ENCODE assay signal across 1 cellular context in the genomic region with DNA sequence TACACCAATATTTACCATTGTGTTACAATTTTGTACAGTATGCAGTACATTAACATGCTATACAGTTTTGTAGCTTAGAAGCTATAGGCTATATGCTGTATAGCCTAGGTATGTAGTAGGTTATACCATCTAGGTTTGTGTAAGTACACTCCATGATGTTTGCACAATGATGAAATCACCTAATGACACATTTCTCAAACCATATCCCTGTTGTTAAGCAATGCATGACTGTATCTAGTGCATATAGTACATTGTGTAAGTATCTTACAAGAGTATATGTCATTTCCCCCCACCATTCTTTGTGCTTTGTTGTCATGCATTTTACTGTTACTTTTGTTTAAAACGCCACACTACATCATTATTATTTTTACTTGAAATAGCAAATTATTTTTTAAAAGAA.
TF ChIP-seq lines count a peak whose summit lies in the region.

No MANE protein-coding gene starts in this region.

TF ChIP-seq in HEK293, 187 proteins besides CTCF, POLR2A, EP300 and RAD21 (continued from another document and continues in another):
- TF ChIP-seq, protein P1, sequence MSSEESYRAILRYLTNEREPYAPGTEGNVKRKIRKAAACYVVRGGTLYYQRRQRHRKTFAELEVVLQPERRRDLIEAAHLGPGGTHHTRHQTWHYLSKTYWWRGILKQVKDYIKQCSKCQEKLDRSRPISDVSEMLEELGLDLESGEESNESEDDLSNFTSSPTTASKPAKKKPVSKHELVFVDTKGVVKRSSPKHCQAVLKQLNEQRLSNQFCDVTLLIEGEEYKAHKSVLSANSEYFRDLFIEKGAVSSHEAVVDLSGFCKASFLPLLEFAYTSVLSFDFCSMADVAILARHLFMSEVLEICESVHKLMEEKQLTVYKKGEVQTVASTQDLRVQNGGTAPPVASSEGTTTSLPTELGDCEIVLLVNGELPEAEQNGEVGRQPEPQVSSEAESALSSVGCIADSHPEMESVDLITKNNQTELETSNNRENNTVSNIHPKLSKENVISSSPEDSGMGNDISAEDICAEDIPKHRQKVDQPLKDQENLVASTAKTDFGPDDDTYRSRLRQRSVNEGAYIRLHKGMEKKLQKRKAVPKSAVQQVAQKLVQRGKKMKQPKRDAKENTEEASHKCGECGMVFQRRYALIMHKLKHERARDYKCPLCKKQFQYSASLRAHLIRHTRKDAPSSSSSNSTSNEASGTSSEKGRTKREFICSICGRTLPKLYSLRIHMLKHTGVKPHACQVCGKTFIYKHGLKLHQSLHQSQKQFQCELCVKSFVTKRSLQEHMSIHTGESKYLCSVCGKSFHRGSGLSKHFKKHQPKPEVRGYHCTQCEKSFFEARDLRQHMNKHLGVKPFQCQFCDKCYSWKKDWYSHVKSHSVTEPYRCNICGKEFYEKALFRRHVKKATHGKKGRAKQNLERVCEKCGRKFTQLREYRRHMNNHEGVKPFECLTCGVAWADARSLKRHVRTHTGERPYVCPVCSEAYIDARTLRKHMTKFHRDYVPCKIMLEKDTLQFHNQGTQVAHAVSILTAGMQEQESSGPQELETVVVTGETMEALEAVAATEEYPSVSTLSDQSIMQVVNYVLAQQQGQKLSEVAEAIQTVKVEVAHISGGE (tag by site-specific recombination; conservative IDR thresholded peaks at IDR 0.05; ENCODE audit: low read depth): no peak
- TF ChIP-seq, protein P2, sequence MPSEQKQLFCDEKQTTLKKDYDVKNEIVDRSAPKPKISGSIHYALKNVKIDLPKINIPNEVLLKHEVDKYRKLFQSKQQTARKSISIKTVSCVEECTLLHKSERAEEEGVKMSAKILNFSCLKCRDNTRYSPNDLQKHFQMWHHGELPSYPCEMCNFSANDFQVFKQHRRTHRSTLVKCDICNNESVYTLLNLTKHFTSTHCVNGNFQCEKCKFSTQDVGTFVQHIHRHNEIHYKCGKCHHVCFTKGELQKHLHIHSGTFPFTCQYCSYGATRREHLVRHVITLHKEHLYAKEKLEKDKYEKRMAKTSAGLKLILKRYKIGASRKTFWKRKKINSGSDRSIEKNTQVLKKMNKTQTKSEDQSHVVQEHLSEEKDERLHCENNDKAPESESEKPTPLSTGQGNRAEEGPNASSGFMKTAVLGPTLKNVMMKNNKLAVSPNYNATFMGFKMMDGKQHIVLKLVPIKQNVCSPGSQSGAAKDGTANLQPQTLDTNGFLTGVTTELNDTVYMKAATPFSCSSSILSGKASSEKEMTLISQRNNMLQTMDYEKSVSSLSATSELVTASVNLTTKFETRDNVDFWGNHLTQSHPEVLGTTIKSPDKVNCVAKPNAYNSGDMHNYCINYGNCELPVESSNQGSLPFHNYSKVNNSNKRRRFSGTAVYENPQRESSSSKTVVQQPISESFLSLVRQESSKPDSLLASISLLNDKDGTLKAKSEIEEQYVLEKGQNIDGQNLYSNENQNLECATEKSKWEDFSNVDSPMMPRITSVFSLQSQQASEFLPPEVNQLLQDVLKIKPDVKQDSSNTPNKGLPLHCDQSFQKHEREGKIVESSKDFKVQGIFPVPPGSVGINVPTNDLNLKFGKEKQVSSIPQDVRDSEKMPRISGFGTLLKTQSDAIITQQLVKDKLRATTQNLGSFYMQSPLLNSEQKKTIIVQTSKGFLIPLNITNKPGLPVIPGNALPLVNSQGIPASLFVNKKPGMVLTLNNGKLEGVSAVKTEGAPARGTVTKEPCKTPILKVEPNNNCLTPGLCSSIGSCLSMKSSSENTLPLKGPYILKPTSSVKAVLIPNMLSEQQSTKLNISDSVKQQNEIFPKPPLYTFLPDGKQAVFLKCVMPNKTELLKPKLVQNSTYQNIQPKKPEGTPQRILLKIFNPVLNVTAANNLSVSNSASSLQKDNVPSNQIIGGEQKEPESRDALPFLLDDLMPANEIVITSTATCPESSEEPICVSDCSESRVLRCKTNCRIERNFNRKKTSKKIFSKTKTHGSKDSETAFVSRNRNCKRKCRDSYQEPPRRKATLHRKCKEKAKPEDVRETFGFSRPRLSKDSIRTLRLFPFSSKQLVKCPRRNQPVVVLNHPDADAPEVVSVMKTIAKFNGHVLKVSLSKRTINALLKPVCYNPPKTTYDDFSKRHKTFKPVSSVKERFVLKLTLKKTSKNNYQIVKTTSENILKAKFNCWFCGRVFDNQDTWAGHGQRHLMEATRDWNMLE (tag by site-specific recombination; conservative IDR thresholded peaks at IDR 0.05; ENCODE audit: low read depth): no peak
- TF ChIP-seq, protein P3, sequence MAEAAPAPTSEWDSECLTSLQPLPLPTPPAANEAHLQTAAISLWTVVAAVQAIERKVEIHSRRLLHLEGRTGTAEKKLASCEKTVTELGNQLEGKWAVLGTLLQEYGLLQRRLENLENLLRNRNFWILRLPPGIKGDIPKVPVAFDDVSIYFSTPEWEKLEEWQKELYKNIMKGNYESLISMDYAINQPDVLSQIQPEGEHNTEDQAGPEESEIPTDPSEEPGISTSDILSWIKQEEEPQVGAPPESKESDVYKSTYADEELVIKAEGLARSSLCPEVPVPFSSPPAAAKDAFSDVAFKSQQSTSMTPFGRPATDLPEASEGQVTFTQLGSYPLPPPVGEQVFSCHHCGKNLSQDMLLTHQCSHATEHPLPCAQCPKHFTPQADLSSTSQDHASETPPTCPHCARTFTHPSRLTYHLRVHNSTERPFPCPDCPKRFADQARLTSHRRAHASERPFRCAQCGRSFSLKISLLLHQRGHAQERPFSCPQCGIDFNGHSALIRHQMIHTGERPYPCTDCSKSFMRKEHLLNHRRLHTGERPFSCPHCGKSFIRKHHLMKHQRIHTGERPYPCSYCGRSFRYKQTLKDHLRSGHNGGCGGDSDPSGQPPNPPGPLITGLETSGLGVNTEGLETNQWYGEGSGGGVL (tag by site-specific recombination; IDR thresholded peaks at IDR 0.05): 0 out of 2 replicates have a peak, but pooled peaks have one; percentile 23
- TF ChIP-seq ZNF621 (tag by site-specific recombination; IDR thresholded peaks at IDR 0.05) (no peak), ZNF248 (tag by site-specific recombination; IDR thresholded peaks at IDR 0.05) (0 out of 2 replicates have a peak, but pooled peaks have one; percentile 55), ZNF274 (IDR thresholded peaks at IDR 0.05; ENCODE audit: low read length) (no peak), ZNF274 (tag by site-specific recombination; IDR thresholded peaks at IDR 0.05; ENCODE audit: borderline replicate concordance) (no peak), ZNF555 (tag by site-specific recombination; conservative IDR thresholded peaks at IDR 0.05) (no peak), ZNF169 (tag by site-specific recombination; IDR thresholded peaks at IDR 0.05) (no peak), ZNF658 (tag by site-specific recombination; IDR thresholded peaks at IDR 0.05) (no peak), ZSCAN23 (tag by site-specific recombination; IDR thresholded peaks at IDR 0.05) (no peak), GFI1B (tag by site-specific recombination; IDR thresholded peaks at IDR 0.05) (no peak), ZNF121 (tag by site-specific recombination; IDR thresholded peaks at IDR 0.05) (no peak), ZNF596 (tag by site-specific recombination; IDR thresholded peaks at IDR 0.05) (no peak), ZNF623 (tag by site-specific recombination; IDR thresholded peaks at IDR 0.05) (no peak), ZNF473 (tag by site-specific recombination; IDR thresholded peaks at IDR 0.05) (no peak), ZNF791 (tag by site-specific recombination; IDR thresholded peaks at IDR 0.05) (no peak), ZSCAN16 (tag by site-specific recombination; IDR thresholded peaks at IDR 0.05) (no peak)
- TF ChIP-seq, protein P4, sequence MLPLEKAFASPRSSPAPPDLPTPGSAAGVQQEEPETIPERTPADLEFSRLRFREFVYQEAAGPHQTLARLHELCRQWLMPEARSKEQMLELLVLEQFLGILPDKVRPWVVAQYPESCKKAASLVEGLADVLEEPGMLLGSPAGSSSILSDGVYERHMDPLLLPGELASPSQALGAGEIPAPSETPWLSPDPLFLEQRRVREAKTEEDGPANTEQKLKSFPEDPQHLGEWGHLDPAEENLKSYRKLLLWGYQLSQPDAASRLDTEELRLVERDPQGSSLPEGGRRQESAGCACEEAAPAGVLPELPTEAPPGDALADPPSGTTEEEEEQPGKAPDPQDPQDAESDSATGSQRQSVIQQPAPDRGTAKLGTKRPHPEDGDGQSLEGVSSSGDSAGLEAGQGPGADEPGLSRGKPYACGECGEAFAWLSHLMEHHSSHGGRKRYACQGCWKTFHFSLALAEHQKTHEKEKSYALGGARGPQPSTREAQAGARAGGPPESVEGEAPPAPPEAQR (tag by site-specific recombination; IDR thresholded peaks at IDR 0.05): no peak
- TF ChIP-seq, protein P5, sequence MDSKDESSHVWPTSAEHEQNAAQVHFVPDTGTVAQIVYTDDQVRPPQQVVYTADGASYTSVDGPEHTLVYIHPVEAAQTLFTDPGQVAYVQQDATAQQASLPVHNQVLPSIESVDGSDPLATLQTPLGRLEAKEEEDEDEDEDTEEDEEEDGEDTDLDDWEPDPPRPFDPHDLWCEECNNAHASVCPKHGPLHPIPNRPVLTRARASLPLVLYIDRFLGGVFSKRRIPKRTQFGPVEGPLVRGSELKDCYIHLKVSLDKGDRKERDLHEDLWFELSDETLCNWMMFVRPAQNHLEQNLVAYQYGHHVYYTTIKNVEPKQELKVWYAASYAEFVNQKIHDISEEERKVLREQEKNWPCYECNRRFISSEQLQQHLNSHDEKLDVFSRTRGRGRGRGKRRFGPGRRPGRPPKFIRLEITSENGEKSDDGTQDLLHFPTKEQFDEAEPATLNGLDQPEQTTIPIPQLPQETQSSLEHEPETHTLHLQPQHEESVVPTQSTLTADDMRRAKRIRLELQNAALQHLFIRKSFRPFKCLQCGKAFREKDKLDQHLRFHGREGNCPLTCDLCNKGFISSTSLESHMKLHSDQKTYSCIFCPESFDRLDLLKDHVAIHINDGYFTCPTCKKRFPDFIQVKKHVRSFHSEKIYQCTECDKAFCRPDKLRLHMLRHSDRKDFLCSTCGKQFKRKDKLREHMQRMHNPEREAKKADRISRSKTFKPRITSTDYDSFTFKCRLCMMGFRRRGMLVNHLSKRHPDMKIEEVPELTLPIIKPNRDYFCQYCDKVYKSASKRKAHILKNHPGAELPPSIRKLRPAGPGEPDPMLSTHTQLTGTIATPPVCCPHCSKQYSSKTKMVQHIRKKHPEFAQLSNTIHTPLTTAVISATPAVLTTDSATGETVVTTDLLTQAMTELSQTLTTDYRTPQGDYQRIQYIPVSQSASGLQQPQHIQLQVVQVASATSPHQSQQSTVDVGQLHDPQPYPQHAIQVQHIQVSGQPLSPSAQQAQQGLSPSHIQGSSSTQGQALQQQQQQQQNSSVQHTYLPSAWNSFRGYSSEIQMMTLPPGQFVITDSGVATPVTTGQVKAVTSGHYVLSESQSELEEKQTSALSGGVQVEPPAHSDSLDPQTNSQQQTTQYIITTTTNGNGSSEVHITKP (tag by site-specific recombination; IDR thresholded peaks at IDR 0.05): peak; percentile 70
- TF ChIP-seq, protein P6, sequence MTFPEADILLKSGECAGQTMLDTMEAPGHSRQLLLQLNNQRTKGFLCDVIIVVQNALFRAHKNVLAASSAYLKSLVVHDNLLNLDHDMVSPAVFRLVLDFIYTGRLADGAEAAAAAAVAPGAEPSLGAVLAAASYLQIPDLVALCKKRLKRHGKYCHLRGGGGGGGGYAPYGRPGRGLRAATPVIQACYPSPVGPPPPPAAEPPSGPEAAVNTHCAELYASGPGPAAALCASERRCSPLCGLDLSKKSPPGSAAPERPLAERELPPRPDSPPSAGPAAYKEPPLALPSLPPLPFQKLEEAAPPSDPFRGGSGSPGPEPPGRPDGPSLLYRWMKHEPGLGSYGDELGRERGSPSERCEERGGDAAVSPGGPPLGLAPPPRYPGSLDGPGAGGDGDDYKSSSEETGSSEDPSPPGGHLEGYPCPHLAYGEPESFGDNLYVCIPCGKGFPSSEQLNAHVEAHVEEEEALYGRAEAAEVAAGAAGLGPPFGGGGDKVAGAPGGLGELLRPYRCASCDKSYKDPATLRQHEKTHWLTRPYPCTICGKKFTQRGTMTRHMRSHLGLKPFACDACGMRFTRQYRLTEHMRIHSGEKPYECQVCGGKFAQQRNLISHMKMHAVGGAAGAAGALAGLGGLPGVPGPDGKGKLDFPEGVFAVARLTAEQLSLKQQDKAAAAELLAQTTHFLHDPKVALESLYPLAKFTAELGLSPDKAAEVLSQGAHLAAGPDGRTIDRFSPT (tag by site-specific recombination; IDR thresholded peaks at IDR 0.05): no peak
- TF ChIP-seq, protein P7, sequence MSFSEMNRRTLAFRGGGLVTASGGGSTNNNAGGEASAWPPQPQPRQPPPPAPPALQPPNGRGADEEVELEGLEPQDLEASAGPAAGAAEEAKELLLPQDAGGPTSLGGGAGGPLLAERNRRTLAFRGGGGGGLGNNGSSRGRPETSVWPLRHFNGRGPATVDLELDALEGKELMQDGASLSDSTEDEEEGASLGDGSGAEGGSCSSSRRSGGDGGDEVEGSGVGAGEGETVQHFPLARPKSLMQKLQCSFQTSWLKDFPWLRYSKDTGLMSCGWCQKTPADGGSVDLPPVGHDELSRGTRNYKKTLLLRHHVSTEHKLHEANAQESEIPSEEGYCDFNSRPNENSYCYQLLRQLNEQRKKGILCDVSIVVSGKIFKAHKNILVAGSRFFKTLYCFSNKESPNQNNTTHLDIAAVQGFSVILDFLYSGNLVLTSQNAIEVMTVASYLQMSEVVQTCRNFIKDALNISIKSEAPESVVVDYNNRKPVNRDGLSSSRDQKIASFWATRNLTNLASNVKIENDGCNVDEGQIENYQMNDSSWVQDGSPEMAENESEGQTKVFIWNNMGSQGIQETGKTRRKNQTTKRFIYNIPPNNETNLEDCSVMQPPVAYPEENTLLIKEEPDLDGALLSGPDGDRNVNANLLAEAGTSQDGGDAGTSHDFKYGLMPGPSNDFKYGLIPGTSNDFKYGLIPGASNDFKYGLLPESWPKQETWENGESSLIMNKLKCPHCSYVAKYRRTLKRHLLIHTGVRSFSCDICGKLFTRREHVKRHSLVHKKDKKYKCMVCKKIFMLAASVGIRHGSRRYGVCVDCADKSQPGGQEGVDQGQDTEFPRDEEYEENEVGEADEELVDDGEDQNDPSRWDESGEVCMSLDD (tag by site-specific recombination; IDR thresholded peaks at IDR 0.05): no peak
- TF ChIP-seq, protein P8, sequence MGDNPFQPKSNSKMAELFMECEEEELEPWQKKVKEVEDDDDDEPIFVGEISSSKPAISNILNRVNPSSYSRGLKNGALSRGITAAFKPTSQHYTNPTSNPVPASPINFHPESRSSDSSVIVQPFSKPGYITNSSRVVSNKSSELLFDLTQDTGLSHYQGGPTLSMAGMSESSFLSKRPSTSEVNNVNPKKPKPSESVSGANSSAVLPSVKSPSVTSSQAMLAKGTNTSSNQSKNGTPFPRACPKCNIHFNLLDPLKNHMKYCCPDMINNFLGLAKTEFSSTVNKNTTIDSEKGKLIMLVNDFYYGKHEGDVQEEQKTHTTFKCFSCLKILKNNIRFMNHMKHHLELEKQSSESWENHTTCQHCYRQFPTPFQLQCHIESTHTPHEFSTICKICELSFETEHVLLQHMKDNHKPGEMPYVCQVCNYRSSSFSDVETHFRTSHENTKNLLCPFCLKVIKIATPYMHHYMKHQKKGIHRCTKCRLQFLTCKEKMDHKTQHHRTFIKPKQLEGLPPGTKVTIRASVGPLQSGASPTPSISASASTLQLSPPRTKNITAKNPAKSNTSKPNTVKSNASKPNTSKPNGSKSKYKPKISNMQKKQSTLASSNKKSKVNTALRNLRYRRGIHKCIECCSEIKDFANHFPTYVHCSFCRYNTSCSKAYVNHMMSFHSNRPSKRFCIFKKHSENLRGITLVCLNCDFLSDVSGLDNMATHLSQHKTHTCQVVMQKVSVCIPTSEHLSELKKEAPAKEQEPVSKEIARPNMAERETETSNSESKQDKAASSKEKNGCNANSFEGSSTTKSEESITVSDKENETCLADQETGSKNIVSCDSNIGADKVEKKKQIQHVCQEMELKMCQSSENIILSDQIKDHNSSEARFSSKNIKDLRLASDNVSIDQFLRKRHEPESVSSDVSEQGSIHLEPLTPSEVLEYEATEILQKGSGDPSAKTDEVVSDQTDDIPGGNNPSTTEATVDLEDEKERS (tag by site-specific recombination; IDR thresholded peaks at IDR 0.05): no peak
